Comparison of ENCODE assay signal across 18 cellular contexts in genomic region chr12:31106101-31106803, GRCh38. TPM values are rescaled to one million over a fixed set of nuclear protein-coding genes. Genes with fewer than 3 reads are reported as not detected.
DNase-seq lines count a peak whose midpoint lies in the region; ATAC-seq and TF ChIP-seq lines count a peak whose summit lies in the region.
"Had no signal": no experiment of that assay in that cellular context is flagged by ENCODE, and none has a peak within 500 bp of the region (broad histone marks: within the 10 kb centered on the region; RNA-seq: fewer than 3 reads in every experiment).

No MANE protein-coding gene starts in this region.

- peak; percentile 16 for ATAC-seq in activated CD8-positive, alpha-beta T cell treated with anti-CD3 and anti-CD28 coated beads, Interleukin-2, amount 10 ng/mL, durations not matched to agents 7 days and 5 days
- ATAC-seq in HG02970 (IDR thresholded peaks at IDR 0.05; ENCODE audit: low FRiP score, unreplicated experiment), result no peak
- no peak for ATAC-seq in GM21360 (IDR thresholded peaks at IDR 0.05; ENCODE audit: unreplicated experiment)

- CTCF ChIA-PET in Caco-2 (lab: Charles Lee), result no interaction called here
- CTCF ChIA-PET in activated CD8-positive, alpha-beta T cell treated with anti-CD3 and anti-CD28 coated beads, Interleukin-2, amount 10 ng/mL, durations not matched to agents 7 days and 5 days (lab: Charles Lee), result no interaction called here

- H3K36me3 Mint-ChIP-seq in Caco-2 (ENCODE audit: insufficient read depth, unreplicated experiment), result peaks cover 57% of the 10 kb centered on the region
- peaks cover 14% of the 10 kb centered on the region for H3K36me3 Mint-ChIP-seq in activated CD8-positive, alpha-beta T cell treated with anti-CD3 and anti-CD28 coated beads, Interleukin-2, amount 10 ng/mL, durations not matched to agents 7 days and 5 days (ENCODE audit: low read depth)

- no peak overlapping the region for H3K4me3 ChIP-seq in Caco-2 (ENCODE audit: low read depth, low read length)
- H3K4me3 ChIP-seq: lung, skin epidermis, thyroid gland had no signal

- no peak for TF ChIP-seq CTCF in Caco-2 (IDR thresholded peaks at IDR 0.05; ENCODE audit: insufficient read depth in 1 of 2, low read depth in 1 of 2, low read length in 1 of 2, severe bottlenecking in 1 of 2, unreplicated experiment in 1 of 2)

- BruUV-seq in Caco-2 (replicated peaks; lab: Mats Ljungman, UMichigan), result no TSS peak

- no peaks in the 10 kb centered on the region for H3K27me3 Mint-ChIP-seq in Caco-2 (ENCODE audit: insufficient read depth, unreplicated experiment)
- no peaks in the 10 kb centered on the region for H3K27me3 Mint-ChIP-seq in activated CD8-positive, alpha-beta T cell treated with anti-CD3 and anti-CD28 coated beads, Interleukin-2, amount 10 ng/mL, durations not matched to agents 7 days and 5 days (ENCODE audit: low read depth)
- H3K27me3 Mint-ChIP-seq: naive B cell had no signal

- H3K27ac Mint-ChIP-seq in Caco-2 (ENCODE audit: unreplicated experiment), result peak overlapping the region; percentile 33
- no peak overlapping the region for H3K27ac Mint-ChIP-seq in activated CD8-positive, alpha-beta T cell treated with anti-CD3 and anti-CD28 coated beads, Interleukin-2, amount 10 ng/mL, durations not matched to agents 7 days and 5 days
- H3K27ac Mint-ChIP-seq: activated T-helper 2 cell treated with anti-CD3 and anti-CD28 coated beads, Interferon-gamma antibody, Interleukin-2, Interleukin-4, amounts not matched to agents 10 μg/mL and 5 μg/mL and 100 μg/mL, durations not matched to agents 14 hours and 24 hours and 36 hours had no signal

- H3K36me3 ChIP-seq in Caco-2 (ENCODE audit: control insufficient read depth, insufficient read depth, low read length), result no peaks in the 10 kb centered on the region
- H3K36me3 ChIP-seq: thyroid gland had no signal

- DNase-seq in Caco-2, result no peak
- peak; percentile 93 for DNase-seq in DMS53 treated with DMSO at 0.1 percent for 48 hours (lab: John Stamatoyannopoulos, UW; ENCODE audit: unreplicated experiment)
- DNase-seq in NCI-H2196 treated with DMSO at 0.1 percent for 48 hours (lab: John Stamatoyannopoulos, UW; ENCODE audit: unreplicated experiment), result peak; percentile 52
- DNase-seq in activated CD8-positive, alpha-beta T cell treated with anti-CD3 and anti-CD28 coated beads, Interleukin-2, amount 10 ng/mL, durations not matched to agents 7 days and 5 days, result no peak
- DNase-seq in stimulated activated CD4-positive, alpha-beta T cell treated with anti-CD3 and anti-CD28 coated beads, Interleukin-4, amount 100 ng/mL, for 4 hours, result no peak
- DNase-seq: activated CD8-positive, alpha-beta memory T cell treated with anti-CD3 and anti-CD28 coated beads for 24 hours; amniotic stem cell; central memory CD4-positive, alpha-beta T cell; effector CD8-positive, alpha-beta T cell; KBM-7; MV-4-11; naive B cell; thyroid gland had no signal

- no peaks in the 10 kb centered on the region for H3K9me3 Mint-ChIP-seq in Caco-2 (ENCODE audit: unreplicated experiment)
- H3K9me3 Mint-ChIP-seq in activated CD8-positive, alpha-beta T cell treated with anti-CD3 and anti-CD28 coated beads, Interleukin-2, amount 10 ng/mL, durations not matched to agents 7 days and 5 days (ENCODE audit: insufficient read depth), result no peaks in the 10 kb centered on the region
- H3K9me3 Mint-ChIP-seq: activated T-helper 2 cell treated with anti-CD3 and anti-CD28 coated beads, Interferon-gamma antibody, Interleukin-2, Interleukin-4, amounts not matched to agents 10 μg/mL and 5 μg/mL and 100 μg/mL, durations not matched to agents 14 hours and 24 hours and 36 hours; naive B cell had no signal

- no peaks in the 10 kb centered on the region for H3K27me3 ChIP-seq in Caco-2 (replicated peaks; ENCODE audit: control insufficient read depth, insufficient read depth, low read length)
- H3K27me3 ChIP-seq: thyroid gland had no signal

- intact Hi-C loops in Caco-2 (cut with micrococcal nuclease; ENCODE audit: unreplicated experiment), result no loop called here

- no peaks in the 10 kb centered on the region for H3K4me1 ChIP-seq in Caco-2
- H3K4me1 ChIP-seq: thyroid gland had no signal

- POLR2A ChIA-PET in Caco-2 (lab: Charles Lee), result no interaction called here
- POLR2A ChIA-PET in activated CD8-positive, alpha-beta T cell treated with anti-CD3 and anti-CD28 coated beads, Interleukin-2, amount 10 ng/mL, durations not matched to agents 7 days and 5 days (lab: Charles Lee), result interaction anchor here (0.9 kb wide), 1 partner anchor 34 kb away, joined by 3 read pairs; no protein-coding TSS in a partner anchor

- H3K4me1 Mint-ChIP-seq in Caco-2 (ENCODE audit: low read depth, unreplicated experiment), result peaks cover 6% of the 10 kb centered on the region
- no peaks in the 10 kb centered on the region for H3K4me1 Mint-ChIP-seq in activated CD8-positive, alpha-beta T cell treated with anti-CD3 and anti-CD28 coated beads, Interleukin-2, amount 10 ng/mL, durations not matched to agents 7 days and 5 days (ENCODE audit: low read depth)
- H3K4me1 Mint-ChIP-seq: naive B cell had no signal

- no peaks in the 10 kb centered on the region for H3K9me3 ChIP-seq in Caco-2
- H3K9me3 ChIP-seq: thyroid gland had no signal

- H3K4me3 Mint-ChIP-seq in Caco-2 (ENCODE audit: unreplicated experiment), result no peak overlapping the region
- H3K4me3 Mint-ChIP-seq in activated CD8-positive, alpha-beta T cell treated with anti-CD3 and anti-CD28 coated beads, Interleukin-2, amount 10 ng/mL, durations not matched to agents 7 days and 5 days, result no peak overlapping the region
- H3K4me3 Mint-ChIP-seq: naive B cell had no signal

RNA-seq across cellular contexts. Expression of gene DDX11, which starts 32.6 kb away (rescaled TPM):
- total RNA-seq in Caco-2 (2022), result 175 and 200 TPM in 2 replicates
- total RNA-seq in activated CD8-positive, alpha-beta T cell treated with anti-CD3 and anti-CD28 coated beads, Interleukin-2, amount 10 ng/mL, durations not matched to agents 7 days and 5 days, result 100 to 1,000 TPM; 184 to 193 TPM

Comparison
In these comparisons a context has a peak if more than half of its experiments do, and no peak if none do; other contexts are left out.
1. DNase-seq: peak in DMS53 treated with DMSO at 0.1 percent for 48 hours (single experiment) and NCI-H2196 treated with DMSO at 0.1 percent for 48 hours (single experiment); none in Caco-2 (0 of 2), activated CD8-positive, alpha-beta T cell treated with anti-CD3 and anti-CD28 coated beads, Interleukin-2, amount 10 ng/mL, durations not matched to agents 7 days and 5 days (single experiment) and stimulated activated CD4-positive, alpha-beta T cell treated with anti-CD3 and anti-CD28 coated beads, Interleukin-4, amount 100 ng/mL, for 4 hours (0 of 2).